27 cellular contexts compared by ENCODE assay signal in the genomic region with DNA sequence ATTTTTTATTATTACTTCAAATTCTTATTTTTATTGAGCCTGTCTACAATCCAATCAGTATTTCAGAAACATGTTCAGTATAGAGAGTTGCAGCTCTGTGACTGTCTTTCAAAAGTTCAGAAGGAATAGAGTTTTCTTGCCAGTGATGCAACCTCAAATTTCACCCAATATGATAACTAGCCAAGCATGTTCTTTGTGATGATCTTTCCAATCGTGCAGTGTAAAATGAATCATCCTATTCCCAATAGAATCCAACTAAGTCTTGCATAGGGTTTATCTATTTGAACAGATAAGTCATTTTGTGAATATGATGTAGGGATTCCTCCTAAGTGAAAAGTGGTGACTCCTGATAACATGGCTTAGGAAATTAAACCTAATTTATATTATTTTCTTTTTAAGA.
"Had no signal": no experiment of that assay in that cellular context is flagged by ENCODE, and none has a peak within 500 bp of the region (broad histone marks: within the 10 kb centered on the region; RNA-seq: fewer than 3 reads in every experiment).

No MANE protein-coding gene starts in this region.

- DNase-seq: colonic mucosa; effector CD8-positive, alpha-beta T cell; erythroblast; esophagus squamous epithelium; foreskin melanocyte; hypothalamus; immature natural killer cell; islet precursor cell; left ventricle myocardium superior; lower lobe of right lung; naive thymus-derived CD8-positive, alpha-beta T cell; nephron progenitor cell; nucleus accumbens; ovary; posterior cingulate gyrus; psoas muscle; right cardiac atrium; stimulated activated CD4-positive, alpha-beta T cell treated with anti-CD3 and anti-CD28 coated beads, Interleukin-12 subunit alpha, Interleukin-12 subunit beta, amount 100 ng/mL, for 4 hours; stimulated activated CD4-positive, alpha-beta T cell treated with anti-CD3 and anti-CD28 coated beads, Interleukin-1b, Interleukin-23, amount 100 ng/mL, for 48 hours; stimulated activated CD4-positive, alpha-beta T cell treated with anti-CD3 and anti-CD28 coated beads, Interleukin-4, amount 100 ng/mL, for 1 hour; stimulated activated CD8-positive, alpha-beta memory T cell treated with anti-CD3 and anti-CD28 coated beads, Interleukin-4, amount 100 ng/mL, for 48 hours; stimulated activated naive CD4-positive, alpha-beta T cell treated with Interleukin-2 at 50 U/mL for 16 hours; stomach; thyroid gland; trophoblast cell had no signal

- H3K27me3 ChIP-seq: colonic mucosa, esophagus squamous epithelium, ovary, stomach, thyroid gland had no signal

- H3K4me3 ChIP-seq: colonic mucosa, esophagus squamous epithelium, lower lobe of right lung, ovary, psoas muscle, smooth muscle cell, stomach, thyroid gland had no signal

- H3K36me3 ChIP-seq: colonic mucosa, esophagus squamous epithelium, lower lobe of right lung, ovary, stomach, thyroid gland had no signal

- ATAC-seq: left ventricle myocardium superior; lower lobe of right lung; naive thymus-derived CD8-positive, alpha-beta T cell; psoas muscle; right cardiac atrium had no signal

- FAIRE-seq: endothelial cell of umbilical vein had no signal
